Comparison of ENCODE assay signal across 2 cellular contexts in genomic region chr5:177475563-177476427, GRCh38.
TF ChIP-seq lines count a peak whose summit lies in the region.

No MANE protein-coding gene starts in this region.

TF ChIP-seq in Ishikawa, 13 proteins besides CTCF, POLR2A, EP300 and RAD21:
- TF ChIP-seq REST (IDR thresholded peaks at IDR 0.05; ENCODE audit: low read depth) = no peak
- TF ChIP-seq MAX (IDR thresholded peaks at IDR 0.05) = peak; percentile 29; the same call in 1 of the 2 replicates
- TF ChIP-seq NFIC (IDR thresholded peaks at IDR 0.05) = no peak
- TF ChIP-seq TCF12 (IDR thresholded peaks at IDR 0.05; ENCODE audit: low read depth) = no peak
- TF ChIP-seq TEAD4 (IDR thresholded peaks at IDR 0.05) = no peak

TF ChIP-seq in H1, 55 proteins besides CTCF, POLR2A, EP300 and RAD21:
- TF ChIP-seq CREB1 (IDR thresholded peaks at IDR 0.05) = no peak
- no peak for TF ChIP-seq FOSL1 (IDR thresholded peaks at IDR 0.05; ENCODE audit: insufficient read depth, low read depth, low read length)
- TF ChIP-seq TAF1 (IDR thresholded peaks at IDR 0.05; ENCODE audit: low read depth, low read length) = no peak
- TF ChIP-seq CHD1 (IDR thresholded peaks at IDR 0.05; ENCODE audit: low read depth, low read length) = no peak
- no peak for TF ChIP-seq USF2 (IDR thresholded peaks at IDR 0.05; ENCODE audit: low read length)
- no peak for TF ChIP-seq SP1 (IDR thresholded peaks at IDR 0.05; ENCODE audit: low read depth, low read length)
- no peak for TF ChIP-seq BCL11A (IDR thresholded peaks at IDR 0.05; ENCODE audit: low read depth in 2 of 2, low read length in 2 of 2)
- TF ChIP-seq SIX5 (IDR thresholded peaks at IDR 0.05; ENCODE audit: low read depth, low read length) = no peak
- TF ChIP-seq CTBP2 (IDR thresholded peaks at IDR 0.05; ENCODE audit: borderline replicate concordance, insufficient read depth, insufficient read length, low read length) = no peak
- TF ChIP-seq NANOG (IDR thresholded peaks at IDR 0.05; ENCODE audit: insufficient read depth, low read depth, low read length, poor library complexity, severe bottlenecking) = no peak
